14 cellular contexts compared by ENCODE assay signal in genomic region chr6:128632131-128632530, GRCh38.
DNase-seq lines count a peak whose midpoint lies in the region; ATAC-seq and TF ChIP-seq lines count a peak whose summit lies in the region.
"Had no signal": no experiment of that assay in that cellular context is flagged by ENCODE, and none has a peak within 500 bp of the region (broad histone marks: within the 10 kb centered on the region; RNA-seq: fewer than 3 reads in every experiment).

No MANE protein-coding gene starts in this region.

- no peak overlapping the region for H3K27ac Mint-ChIP-seq in WTC11
- no peak overlapping the region for H3K27ac Mint-ChIP-seq in nephron progenitor cell

- no peaks in the 10 kb centered on the region for H3K36me3 Mint-ChIP-seq in WTC11
- no peaks in the 10 kb centered on the region for H3K36me3 Mint-ChIP-seq in nephron progenitor cell (ENCODE audit: low read depth)

- H3K4me3 Mint-ChIP-seq in WTC11 (no peak overlapping the region), nephron progenitor cell (no peak overlapping the region)

- no peak overlapping the region for H3K4me2 ChIP-seq in hepatocyte

- H3K9me2 ChIP-seq in hepatocyte (replicated peaks; ENCODE audit: insufficient read depth) = no peaks in the 10 kb centered on the region

- H3K27me3 Mint-ChIP-seq in WTC11 (ENCODE audit: low read depth) (no peaks in the 10 kb centered on the region), nephron progenitor cell (ENCODE audit: low read depth, poor library complexity) (peaks cover 3% of the 10 kb centered on the region)

- ATAC-seq in WTC11 = no peak

- no peak for TF ChIP-seq CTCF in WTC11 (IDR thresholded peaks at IDR 0.05)
- TF ChIP-seq CTCF in hepatocyte (IDR thresholded peaks at IDR 0.05; ENCODE audit: poor library complexity) = no peak
- no peak for TF ChIP-seq CTCF in nephron progenitor cell (IDR thresholded peaks at IDR 0.05)

- H3K36me3 ChIP-seq in hepatocyte (replicated peaks; ENCODE audit: insufficient read depth, low read depth) = no peaks in the 10 kb centered on the region
- H3K36me3 ChIP-seq: BLaER1 treated with 17β-estradiol and CSF1 and Interleukin-3, amounts not matched to agents 10 nM and 100 nM; SJCRH30 had no signal

- POLR2A ChIA-PET in WTC11 (lab: Charles Lee) = no interaction called here

- no peaks in the 10 kb centered on the region for H4K20me1 ChIP-seq in hepatocyte (ENCODE audit: insufficient read depth, poor library complexity, severe bottlenecking)
- H4K20me1 ChIP-seq: BLaER1 treated with 17β-estradiol and CSF1 and Interleukin-3, amounts not matched to agents 10 nM and 100 nM had no signal

- 63% methylated on average over 2 of the region's 2 CpGs for WGBS in hepatocyte (ENCODE audit: low lambda C conversion rate, missing lambda C conversion rate)

- H3K27me3 ChIP-seq in hepatocyte = no peaks in the 10 kb centered on the region
- H3K27me3 ChIP-seq: BLaER1 treated with 17β-estradiol and CSF1 and Interleukin-3, amounts not matched to agents 10 nM and 100 nM; SJCRH30 had no signal

- H3K27ac ChIP-seq in hepatocyte = no peak overlapping the region
- H3K27ac ChIP-seq: BLaER1 treated with 17β-estradiol and CSF1 and Interleukin-3, amounts not matched to agents 10 nM and 100 nM; SJCRH30 had no signal

- H2AFZ ChIP-seq in hepatocyte = no peak overlapping the region

- no peaks in the 10 kb centered on the region for H3K9me3 ChIP-seq in hepatocyte (ENCODE audit: low read depth)
- H3K9me3 ChIP-seq: BLaER1 treated with 17β-estradiol and CSF1 and Interleukin-3, amounts not matched to agents 10 nM and 100 nM; SJCRH30 had no signal

- peak; percentile 9 for DNase-seq in NCI-H748 (lab: John Stamatoyannopoulos, UW; ENCODE audit: unreplicated experiment)
- DNase-seq in NCI-H748 treated with DMSO at 0.1 percent for 48 hours (lab: John Stamatoyannopoulos, UW) = no peak
- no peak for DNase-seq in WTC11 (ENCODE audit: low spot score)
- peak; percentile 8 for DNase-seq in hepatocyte (ENCODE audit: low spot score)
- DNase-seq in DMS 273 treated with DMSO at 0.1 percent for 48 hours (lab: John Stamatoyannopoulos, UW) = no peak
- no peak for DNase-seq in nephron progenitor cell
- no peak for DNase-seq in G401 (ENCODE audit: low spot score)
- DNase-seq in NOMO-1 treated with dmso at 0.1 percent for 144 hours (lab: John Stamatoyannopoulos, UW; ENCODE audit: unreplicated experiment) = no peak
- DNase-seq: NCI-H1048, NCI-H1694 treated with DMSO at 0.1 percent for 48 hours, NCI-H446 treated with DMSO at 0.1 percent for 48 hours, NCI-H82, SJCRH30 had no signal

- no peaks in the 10 kb centered on the region for H3K4me1 Mint-ChIP-seq in WTC11
- H3K4me1 Mint-ChIP-seq in nephron progenitor cell = no peaks in the 10 kb centered on the region

- no peaks in the 10 kb centered on the region for H3K79me2 ChIP-seq in hepatocyte

- no peaks in the 10 kb centered on the region for H3K9me3 Mint-ChIP-seq in WTC11
- H3K9me3 Mint-ChIP-seq in nephron progenitor cell = no peaks in the 10 kb centered on the region

- CTCF ChIA-PET in WTC11 (lab: Charles Lee) = no interaction called here

- no peak overlapping the region for H3K4me3 ChIP-seq in hepatocyte
- H3K4me3 ChIP-seq: BLaER1 treated with 17β-estradiol and CSF1 and Interleukin-3, amounts not matched to agents 10 nM and 100 nM; SJCRH30 had no signal

- in situ Hi-C loops in G401 (cut with HindIII; ENCODE audit: low sequenced_read_pairs) = no loop called here

- H3K4me1 ChIP-seq in hepatocyte (ENCODE audit: insufficient read depth) = no peaks in the 10 kb centered on the region
- H3K4me1 ChIP-seq: SJCRH30 had no signal

TF ChIP-seq in WTC11, 78 proteins besides CTCF, POLR2A, EP300 and RAD21:
- TF ChIP-seq GABPB1 (CRISPR knock-in tag; IDR thresholded peaks at IDR 0.05) (peak; percentile 26; the same call in 1 of the 2 replicates), FOXK1 (CRISPR knock-in tag; IDR thresholded peaks at IDR 0.05) (no peak)

Comparison
In these comparisons a context has a peak if more than half of its experiments do, and no peak if none do; other contexts are left out.
1. DNase-seq: peak in NCI-H748 (single experiment) and hepatocyte (single experiment); none in NCI-H748 treated with DMSO at 0.1 percent for 48 hours (single experiment), WTC11 (single experiment), DMS 273 treated with DMSO at 0.1 percent for 48 hours (single experiment), nephron progenitor cell (single experiment), G401 (single experiment) and NOMO-1 treated with dmso at 0.1 percent for 144 hours (single experiment).